8 cellular contexts compared by ENCODE assay signal in genomic region chr2:199471443-199472057, GRCh38. TPM values are rescaled to one million over a fixed set of nuclear protein-coding genes. Genes with fewer than 3 reads are reported as not detected.
DNase-seq lines count a peak whose midpoint lies in the region; ATAC-seq and TF ChIP-seq lines count a peak whose summit lies in the region.

No MANE protein-coding gene starts in this region.

- peak overlapping the region; percentile 35 for H3K4me3 ChIP-seq in fibroblast of the aortic adventitia (ENCODE audit: low read depth, low read length)

- DNase-seq in Daoy (ENCODE audit: low read depth) = peak; percentile 78
- peak; percentile 84 for DNase-seq in KBM-7
- DNase-seq in SKM-1 (lab: John Stamatoyannopoulos, UW; ENCODE audit: unreplicated experiment) = peak; percentile 40
- DNase-seq in fibroblast of the aortic adventitia (ENCODE audit: low read depth) = peak; percentile 55
- peak in 32 of 56 donors; percentile 17 to 74 (median 35) for DNase-seq in nucleus accumbens (lab: John Stamatoyannopoulos, UW)
- no peak for DNase-seq in T-helper 9 cell
- DNase-seq in stimulated activated naive CD4-positive, alpha-beta T cell treated with Interleukin-2 at 50 U/mL for 16 hours (lab: John Stamatoyannopoulos, UW) = no peak

- ATAC-seq in GM21515 (IDR thresholded peaks at IDR 0.05; ENCODE audit: unreplicated experiment) = peak; percentile 78

- TF ChIP-seq CTCF in fibroblast of the aortic adventitia (IDR thresholded peaks at IDR 0.05; ENCODE audit: insufficient read depth, low read length) = peak; percentile 82

- in situ Hi-C loops in KBM-7 (cut with MboI; ENCODE audit: low pct_unique_long_range_greater_than_20kb, low sequenced_read_pairs) = no loop called here

RNA-seq across cellular contexts. Expression of gene SATB2, which starts 13.8 kb away (rescaled TPM):
- 8.2 and 11.5 TPM in 2 replicates for total RNA-seq in Daoy (2014; rRNA removed; shearing (Covaris generic))
- total RNA-seq in fibroblast of the aortic adventitia (ENCODE audit: low replicate concordance) = 2.3 and 12.7 TPM in 2 replicates

Comparison
In these comparisons a context has a peak if more than half of its experiments do, and no peak if none do; other contexts are left out.
1. DNase-seq: peak in Daoy (single experiment), KBM-7 (single experiment), SKM-1 (single experiment), fibroblast of the aortic adventitia (single experiment) and nucleus accumbens (32 of 56); none in T-helper 9 cell (single experiment) and stimulated activated naive CD4-positive, alpha-beta T cell treated with Interleukin-2 at 50 U/mL for 16 hours (single experiment).